28 cellular contexts compared by ENCODE assay signal in genomic region chr1:42975561-42976225, GRCh38.
"Had no signal": no experiment of that assay in that cellular context is flagged by ENCODE, and none has a peak within 500 bp of the region (broad histone marks: within the 10 kb centered on the region; RNA-seq: fewer than 3 reads in every experiment).

No MANE protein-coding gene starts in this region.

- H3K27ac ChIP-seq: cardiac muscle cell, SJSA1, VCaP had no signal

- H3K27me3 ChIP-seq: cardiac muscle cell, SJSA1 had no signal

- H3K4me1 Mint-ChIP-seq: activated CD4-positive, alpha-beta memory T cell treated with anti-CD3 and anti-CD28 coated beads, Interleukin-2, amount 10 ng/mL, durations not matched to agents 7 days and 5 days had no signal

- H3K9me3 Mint-ChIP-seq: activated CD4-positive, alpha-beta memory T cell treated with anti-CD3 and anti-CD28 coated beads, Interleukin-2, amount 10 ng/mL, durations not matched to agents 7 days and 5 days; activated T-helper 2 cell treated with anti-CD3 and anti-CD28 coated beads, Interferon-gamma antibody, Interleukin-2, Interleukin-4, amounts not matched to agents 10 μg/mL and 5 μg/mL and 100 μg/mL, durations not matched to agents 14 hours and 24 hours and 36 hours had no signal

- H3K27ac Mint-ChIP-seq: activated CD4-positive, alpha-beta memory T cell treated with anti-CD3 and anti-CD28 coated beads, Interleukin-2, amount 10 ng/mL, durations not matched to agents 7 days and 5 days; activated T-helper 2 cell treated with anti-CD3 and anti-CD28 coated beads, Interferon-gamma antibody, Interleukin-2, Interleukin-4, amounts not matched to agents 10 μg/mL and 5 μg/mL and 100 μg/mL, durations not matched to agents 14 hours and 24 hours and 36 hours; T-helper 17 cell had no signal

- DNase-seq: activated CD4-positive, alpha-beta memory T cell treated with anti-CD3 and anti-CD28 coated beads, Interleukin-2, amount 10 ng/mL, durations not matched to agents 7 days and 5 days; activated CD4-positive, alpha-beta T cell treated with anti-CD3 and anti-CD28 coated beads, Interleukin-2, amount 50 U/mL, for 1 hour; activated CD4-positive, CD25-positive, alpha-beta regulatory T cell; activated gamma-delta T cell treated with Interleukin-2 at 50 U/mL for 16 hours; activated naive CD4-positive, alpha-beta T cell treated with anti-CD3 and anti-CD28 coated beads, Interleukin-2, amount 50 U/mL, for 16 hours; activated T-cell treated with anti-CD3 and anti-CD28 coated beads for 4 hours; activated T-cell treated with anti-CD3 and anti-CD28 coated beads, Interleukin-2, amount 50 U/mL, for 48 hours; aorta; MM.1S; NCI-H1105; NCI-H1436; NCI-H1694 treated with DMSO at 0.1 percent for 48 hours; NCI-H2029 treated with DMSO at 0.1 percent for 48 hours; NCI-H345; NCI-H510A treated with DMSO at 0.1 percent for 48 hours; NCI-H69; NK-92 treated with Interleukin-12 subunit alpha and Interleukin-12 subunit beta, amount 100 ng/mL, for 24 hours; OCI-M1; SHP77; T-helper 17 cell; T1000 had no signal

- H3K4me3 ChIP-seq: cardiac muscle cell, SJSA1 had no signal

- ATAC-seq: Panc1, T-helper 17 cell had no signal

- H3K27me3 Mint-ChIP-seq: activated CD4-positive, alpha-beta memory T cell treated with anti-CD3 and anti-CD28 coated beads, Interleukin-2, amount 10 ng/mL, durations not matched to agents 7 days and 5 days had no signal

- H3K9me3 ChIP-seq: SJSA1 had no signal

- FAIRE-seq: TTC549 had no signal

- H3K36me3 ChIP-seq: cardiac muscle cell, SJSA1 had no signal

- H3K4me3 Mint-ChIP-seq: activated CD4-positive, alpha-beta memory T cell treated with anti-CD3 and anti-CD28 coated beads, Interleukin-2, amount 10 ng/mL, durations not matched to agents 7 days and 5 days; brain; T-helper 17 cell had no signal
